Comparison of ENCODE assay signal across 8 cellular contexts in genomic region chr1:16243936-16244649, GRCh38. TPM values are rescaled to one million over a fixed set of nuclear protein-coding genes. Genes with fewer than 3 reads are reported as not detected.
A peak's percentile ranks its signal among the peaks of the same experiment; 100 is the strongest.
DNase-seq lines count a peak whose midpoint lies in the region; ATAC-seq, FAIRE-seq and TF ChIP-seq lines count a peak whose summit lies in the region.

No MANE protein-coding gene starts in this region.

- H4K20me1 ChIP-seq in keratinocyte (ENCODE audit: control insufficient read depth, extremely low read depth, insufficient read depth, low read length) = no peaks in the 10 kb centered on the region

- H3K27ac Mint-ChIP-seq in MCF 10A (ENCODE audit: low read depth, unreplicated experiment) = peak overlapping the region; percentile 27

- no peak overlapping the region for H2AFZ ChIP-seq in keratinocyte (ENCODE audit: control insufficient read depth, low read length)

- H3K36me3 Mint-ChIP-seq in MCF 10A (ENCODE audit: insufficient read depth, unreplicated experiment) = peaks cover 49% of the 10 kb centered on the region

- CTCF ChIA-PET in MCF 10A (lab: Yijun Ruan, JAX) = interaction anchor here (0.5 to 6.2 kb wide), 20 partner anchors 9 to 481 kb away, joined by 3 to 79 read pairs (median 4); partner anchors contain the start of genes CPLANE2 and FAM131C

- no peak overlapping the region for H3K4me3 Mint-ChIP-seq in MCF 10A (ENCODE audit: unreplicated experiment)

- no peaks in the 10 kb centered on the region for H3K27me3 Mint-ChIP-seq in MCF 10A (ENCODE audit: insufficient read depth, unreplicated experiment)

- H3K27ac ChIP-seq in VCaP = no peak overlapping the region
- no peak overlapping the region for H3K27ac ChIP-seq in keratinocyte (ENCODE audit: control insufficient read depth, insufficient read depth, low read length)

- H3K9me3 ChIP-seq in keratinocyte (ENCODE audit: control insufficient read depth, low read depth, low read length) = no peaks in the 10 kb centered on the region

- intact Hi-C loops in MCF 10A (cut with micrococcal nuclease) = loop anchor here (1.0 to 10.0 kb wide), 5 partner anchors 55 to 239 kb away; partner anchors contain the start of gene SRARP

- DNase-seq in ACHN (peak; percentile 75), GM19239 (ENCODE audit: insufficient read length, low spot score) (peak; percentile 62), NCI-H2196 treated with DMSO at 0.1 percent for 48 hours (lab: John Stamatoyannopoulos, UW; ENCODE audit: unreplicated experiment) (peak; percentile 57), MCF 10A (ENCODE audit: unreplicated experiment) (peak; percentile 85), keratinocyte (ENCODE audit: low read depth, low spot score) (peak; percentile 40)
- peak; percentile 41 to 63 for DNase-seq in stimulated activated CD4-positive, alpha-beta T cell treated with anti-CD3 and anti-CD28 coated beads, Interleukin-1b, Interleukin-23, amount 100 ng/mL, for 1 hour (ENCODE audit: low read depth in 2 of 2)

- no peak for ATAC-seq in HG03025 (IDR thresholded peaks at IDR 0.05; ENCODE audit: low FRiP score, unreplicated experiment)

- H3K4me3 ChIP-seq in keratinocyte (ENCODE audit: control insufficient read depth in 2 of 3, extremely low read depth in 1 of 3, insufficient read depth in 2 of 3, low read depth in 1 of 3, low read length in 3 of 3) = no peak overlapping the region

- in situ Hi-C loops in ACHN (cut with HindIII; ENCODE audit: low pct_ligation_motif_present, low pct_unique_long_range_greater_than_20kb, low sequenced_read_pairs) = no loop called here

- peaks cover 16% of the 10 kb centered on the region for H3K4me1 ChIP-seq in keratinocyte (ENCODE audit: control insufficient read depth, extremely low read depth, insufficient read depth, low read length)

- POLR2A ChIA-PET in MCF 10A (lab: Yijun Ruan, JAX) = interaction anchor here (0.8 to 2.4 kb wide), 4 partner anchors 27 to 166 kb away, joined by 3 to 12 read pairs (median 4); partner anchors contain the start of gene EPHA2

- peaks cover 17% of the 10 kb centered on the region for H3K4me1 Mint-ChIP-seq in MCF 10A (ENCODE audit: insufficient read depth, unreplicated experiment)

- peaks cover 3% of the 10 kb centered on the region for H3K9me1 ChIP-seq in keratinocyte (ENCODE audit: control insufficient read depth, extremely low read depth, insufficient read depth, low read length)

- dilution Hi-C loops in keratinocyte (cut with MboI; ENCODE audit: extremely low pct_ligation_motif_present, low sequenced_read_pairs) = no loop called here

- H3K36me3 ChIP-seq in keratinocyte (ENCODE audit: control insufficient read depth in 2 of 2, extremely low read depth in 1 of 2, insufficient read depth in 2 of 2, low read length in 2 of 2) = peaks cover 4% of the 10 kb centered on the region in 2 experiments

- no peaks in the 10 kb centered on the region for H3K9me3 Mint-ChIP-seq in MCF 10A (ENCODE audit: unreplicated experiment)

- H3K79me2 ChIP-seq in keratinocyte (ENCODE audit: control insufficient read depth, insufficient read depth, low read length) = no peaks in the 10 kb centered on the region

- peak overlapping the region; percentile 13 for H3K9ac ChIP-seq in keratinocyte (ENCODE audit: control insufficient read depth, extremely low read depth, insufficient read depth, low read length)

- no TSS peak for BruUV-seq in MCF 10A (replicated peaks; lab: Mats Ljungman, UMichigan)

- H3K27me3 ChIP-seq in keratinocyte (ENCODE audit: control insufficient read depth, extremely low read depth, insufficient read depth, low read length) = no peaks in the 10 kb centered on the region

- peak; percentile 88 for TF ChIP-seq CTCF in VCaP (conservative IDR thresholded peaks at IDR 0.05)
- peak; percentile 77 for TF ChIP-seq CTCF in MCF 10A (IDR thresholded peaks at IDR 0.05; ENCODE audit: unreplicated experiment)
- peak; percentile 86 to 96 (median 88) for TF ChIP-seq CTCF in keratinocyte (optimal IDR thresholded peaks at IDR 0.05 in 1 of 3, IDR thresholded peaks at IDR 0.05 in 1 of 3, conservative IDR thresholded peaks at IDR 0.05 in 1 of 3; ENCODE audit: extremely low read depth in 1 of 3, insufficient read depth in 2 of 3, low read length in 3 of 3)

- H3K4me2 ChIP-seq in keratinocyte (ENCODE audit: control insufficient read depth, extremely low read depth, insufficient read depth, low read depth, low read length) = peak overlapping the region; percentile 39

- FAIRE-seq in GM19239 (lab: Jason Lieb, UNC) = peak; percentile 95
- FAIRE-seq in keratinocyte (lab: Jason Lieb, UNC) = peak; percentile 95

RNA-seq across cellular contexts. Expression of gene CPLANE2, which starts 7.1 kb away (rescaled TPM):
- 8.3 and 13.2 TPM in 2 replicates for total RNA-seq in MCF 10A (2022)
- polyA plus RNA-seq in keratinocyte = 1.7 to 3.6 TPM (median 2.5 TPM) in 3 replicates
- 0.85 TPM for polyA plus RNA-seq in keratinocyte (2011; ENCODE audit: low read depth)
- polyA plus RNA-seq in keratinocyte (2011; cell fraction: cytosol; rRNA removed) = 0.83 and 3.8 TPM in 2 replicates
- polyA plus RNA-seq in keratinocyte (2011; cell fraction: nucleus; rRNA removed) = 2.1 and 3.4 TPM in 2 replicates
- polyA plus RNA-seq in keratinocyte (2012; ENCODE audit: low replicate concordance) = 1.6 and 4.7 TPM in 2 replicates
- polyA minus RNA-seq in keratinocyte = 3.3 to 12.7 TPM (median 7.3 TPM) in 3 replicates
- polyA minus RNA-seq in keratinocyte (2011; cell fraction: cytosol; rRNA and poly(A)+ RNA removed) = 9.6 TPM
- polyA minus RNA-seq in keratinocyte (2011; cell fraction: nucleus; rRNA and poly(A)+ RNA removed) = 2.2 and 5.0 TPM in 2 replicates

RNA-seq across cellular contexts. Expression of gene ARHGEF19, which starts 31.6 kb away (rescaled TPM):
- 1.7 and 1.9 TPM in 2 replicates for total RNA-seq in MCF 10A (2022)
- 5.0 to 7.1 TPM (median 5.1 TPM) in 3 replicates for polyA plus RNA-seq in keratinocyte
- polyA plus RNA-seq in keratinocyte (2011; ENCODE audit: low read depth) = 2.4 TPM
- 2.6 and 4.1 TPM in 2 replicates for polyA plus RNA-seq in keratinocyte (2011; cell fraction: cytosol; rRNA removed)
- polyA plus RNA-seq in keratinocyte (2011; cell fraction: nucleus; rRNA removed) = 10.6 and 14.4 TPM in 2 replicates
- 2.1 and 5.8 TPM in 2 replicates for polyA plus RNA-seq in keratinocyte (2012; ENCODE audit: low replicate concordance)
- polyA minus RNA-seq in keratinocyte = 4.3 to 8.0 TPM (median 4.6 TPM) in 3 replicates
- polyA minus RNA-seq in keratinocyte (2011; cell fraction: cytosol; rRNA and poly(A)+ RNA removed) = 4.4 TPM
- polyA minus RNA-seq in keratinocyte (2011; cell fraction: nucleus; rRNA and poly(A)+ RNA removed) = 3.0 and 4.4 TPM in 2 replicates
